ENCODE assay signal across 7 cellular contexts in genomic region chr22:38213319-38214247, GRCh38. TPM values are rescaled to one million over a fixed set of nuclear protein-coding genes. Genes with fewer than 3 reads are reported as not detected.
DNase-seq lines count a peak whose midpoint lies in the region; ATAC-seq and TF ChIP-seq lines count a peak whose summit lies in the region.

No MANE protein-coding gene starts in this region.

- H3K4me1 Mint-ChIP-seq in GM23338: peaks cover 27% of the 10 kb centered on the region
- H3K4me1 Mint-ChIP-seq in stimulated activated naive CD8-positive, alpha-beta T cell treated with anti-CD3 and anti-CD28 coated beads, Interleukin-15, Interleukin-2, amounts not matched to agents 100 ng/mL and 50 ng/mL, for 24 hours (ENCODE audit: low read depth): peaks cover 33% of the 10 kb centered on the region

- no peaks in the 10 kb centered on the region for H3K9me3 ChIP-seq in Peyer's patch
- no peaks in the 10 kb centered on the region for H3K9me3 ChIP-seq in iPS-18a (ENCODE audit: control insufficient read depth, low read depth, low read length)

- TF ChIP-seq CTCF in GM23338 (conservative IDR thresholded peaks at IDR 0.05; ENCODE audit: low read depth in 2 of 2) (no peak), Peyer's patch (IDR thresholded peaks at IDR 0.05) (no peak)

- H3K79me2 ChIP-seq in GM23338 (replicated peaks; ENCODE audit: insufficient read depth): no peaks in the 10 kb centered on the region

- peak overlapping the region; percentile 87 for H3K4me2 ChIP-seq in GM23338

- H3K36me3 ChIP-seq in GM23338 (ENCODE audit: insufficient read depth): no peaks in the 10 kb centered on the region
- H3K36me3 ChIP-seq in Peyer's patch: no peaks in the 10 kb centered on the region
- H3K36me3 ChIP-seq in iPS-18a (ENCODE audit: control insufficient read depth, low read depth, low read length): no peaks in the 10 kb centered on the region

- H3K36me3 Mint-ChIP-seq in GM23338 (ENCODE audit: low read depth): peaks cover 5% of the 10 kb centered on the region
- H3K36me3 Mint-ChIP-seq in stimulated activated naive CD8-positive, alpha-beta T cell treated with anti-CD3 and anti-CD28 coated beads, Interleukin-15, Interleukin-2, amounts not matched to agents 100 ng/mL and 50 ng/mL, for 24 hours (ENCODE audit: low read depth): peaks cover 12% of the 10 kb centered on the region

- no peak overlapping the region for H3K27ac Mint-ChIP-seq in GM23338
- H3K27ac Mint-ChIP-seq in stimulated activated naive CD8-positive, alpha-beta T cell treated with anti-CD3 and anti-CD28 coated beads, Interleukin-15, Interleukin-2, amounts not matched to agents 100 ng/mL and 50 ng/mL, for 24 hours: peak overlapping the region; percentile 27

- ATAC-seq in GM23338 (peak; percentile 11), HG02571 (IDR thresholded peaks at IDR 0.05; ENCODE audit: unreplicated experiment) (no peak), GM18519 (IDR thresholded peaks at IDR 0.05; ENCODE audit: low FRiP score, unreplicated experiment) (no peak)

- peaks cover 7% of the 10 kb centered on the region; the same call in 1 of the 2 replicates for H4K20me1 ChIP-seq in GM23338 (replicated peaks; ENCODE audit: insufficient read depth)

- no peak overlapping the region for H3K9ac ChIP-seq in iPS-18a (ENCODE audit: low read length)

- H3F3A ChIP-seq in GM23338 (replicated peaks; ENCODE audit: low read depth): 0 out of 2 replicates have a peak, but pooled peaks cover 17% of the 10 kb centered on the region

- H3K9me2 ChIP-seq in GM23338 (ENCODE audit: insufficient read depth): no peaks in the 10 kb centered on the region

- H3K27me3 ChIP-seq in GM23338 (ENCODE audit: insufficient read depth): peaks cover 22% of the 10 kb centered on the region
- no peaks in the 10 kb centered on the region for H3K27me3 ChIP-seq in Peyer's patch
- H3K27me3 ChIP-seq in iPS-18a (ENCODE audit: control insufficient read depth, insufficient read depth, low read length): peaks cover 20% of the 10 kb centered on the region

- H3K4me3 ChIP-seq in GM23338 (peak overlapping the region; percentile 61), Peyer's patch (peak overlapping the region in 3 of 4 donors; percentile 9 to 39 (median 28)), iPS-18a (ENCODE audit: low read length) (peak overlapping the region; percentile 51)

- no peak overlapping the region for H3K27ac ChIP-seq in GM23338 (ENCODE audit: low read depth)
- peak overlapping the region in 2 of 4 donors; percentile 27 to 65 for H3K27ac ChIP-seq in Peyer's patch
- no peak overlapping the region for H3K27ac ChIP-seq in iPS-18a (ENCODE audit: low read length)

- no peak overlapping the region for H2AFZ ChIP-seq in GM23338

- H3K9me3 Mint-ChIP-seq in GM23338: peaks cover 3% of the 10 kb centered on the region; the same call in 1 of the 3 replicates
- no peaks in the 10 kb centered on the region for H3K9me3 Mint-ChIP-seq in stimulated activated naive CD8-positive, alpha-beta T cell treated with anti-CD3 and anti-CD28 coated beads, Interleukin-15, Interleukin-2, amounts not matched to agents 100 ng/mL and 50 ng/mL, for 24 hours

- no peak for TF ChIP-seq POLR2A in Peyer's patch (IDR thresholded peaks at IDR 0.05)

- peaks cover 15% of the 10 kb centered on the region for H3K4me1 ChIP-seq in GM23338 (ENCODE audit: insufficient read depth)
- H3K4me1 ChIP-seq in Peyer's patch: peaks cover 0 to 21% (median under 1%) of the 10 kb centered on the region in 4 donors
- peaks cover 12% of the 10 kb centered on the region for H3K4me1 ChIP-seq in iPS-18a (ENCODE audit: control insufficient read depth, low read depth, low read length)

- peak overlapping the region; percentile 73 for H3K4me3 Mint-ChIP-seq in GM23338
- H3K4me3 Mint-ChIP-seq in stimulated activated naive CD8-positive, alpha-beta T cell treated with anti-CD3 and anti-CD28 coated beads, Interleukin-15, Interleukin-2, amounts not matched to agents 100 ng/mL and 50 ng/mL, for 24 hours: no peak overlapping the region

- peak; percentile 47 for DNase-seq in GM23338 (ENCODE audit: low spot score)
- peak in 2 of 3 donors; percentile 56 to 58 for DNase-seq in Peyer's patch
- no peak for DNase-seq in activated T-cell treated with anti-CD3 and anti-CD28 coated beads, Interleukin-2, amount 50 U/mL, for 48 hours

- H3K27me3 Mint-ChIP-seq in GM23338 (ENCODE audit: insufficient read depth, low read depth, poor library complexity): peaks cover 29% of the 10 kb centered on the region
- H3K27me3 Mint-ChIP-seq in stimulated activated naive CD8-positive, alpha-beta T cell treated with anti-CD3 and anti-CD28 coated beads, Interleukin-15, Interleukin-2, amounts not matched to agents 100 ng/mL and 50 ng/mL, for 24 hours: no peaks in the 10 kb centered on the region

TF ChIP-seq in GM23338, 12 proteins besides CTCF, POLR2A, EP300 and RAD21:
- TF ChIP-seq, protein P1, sequence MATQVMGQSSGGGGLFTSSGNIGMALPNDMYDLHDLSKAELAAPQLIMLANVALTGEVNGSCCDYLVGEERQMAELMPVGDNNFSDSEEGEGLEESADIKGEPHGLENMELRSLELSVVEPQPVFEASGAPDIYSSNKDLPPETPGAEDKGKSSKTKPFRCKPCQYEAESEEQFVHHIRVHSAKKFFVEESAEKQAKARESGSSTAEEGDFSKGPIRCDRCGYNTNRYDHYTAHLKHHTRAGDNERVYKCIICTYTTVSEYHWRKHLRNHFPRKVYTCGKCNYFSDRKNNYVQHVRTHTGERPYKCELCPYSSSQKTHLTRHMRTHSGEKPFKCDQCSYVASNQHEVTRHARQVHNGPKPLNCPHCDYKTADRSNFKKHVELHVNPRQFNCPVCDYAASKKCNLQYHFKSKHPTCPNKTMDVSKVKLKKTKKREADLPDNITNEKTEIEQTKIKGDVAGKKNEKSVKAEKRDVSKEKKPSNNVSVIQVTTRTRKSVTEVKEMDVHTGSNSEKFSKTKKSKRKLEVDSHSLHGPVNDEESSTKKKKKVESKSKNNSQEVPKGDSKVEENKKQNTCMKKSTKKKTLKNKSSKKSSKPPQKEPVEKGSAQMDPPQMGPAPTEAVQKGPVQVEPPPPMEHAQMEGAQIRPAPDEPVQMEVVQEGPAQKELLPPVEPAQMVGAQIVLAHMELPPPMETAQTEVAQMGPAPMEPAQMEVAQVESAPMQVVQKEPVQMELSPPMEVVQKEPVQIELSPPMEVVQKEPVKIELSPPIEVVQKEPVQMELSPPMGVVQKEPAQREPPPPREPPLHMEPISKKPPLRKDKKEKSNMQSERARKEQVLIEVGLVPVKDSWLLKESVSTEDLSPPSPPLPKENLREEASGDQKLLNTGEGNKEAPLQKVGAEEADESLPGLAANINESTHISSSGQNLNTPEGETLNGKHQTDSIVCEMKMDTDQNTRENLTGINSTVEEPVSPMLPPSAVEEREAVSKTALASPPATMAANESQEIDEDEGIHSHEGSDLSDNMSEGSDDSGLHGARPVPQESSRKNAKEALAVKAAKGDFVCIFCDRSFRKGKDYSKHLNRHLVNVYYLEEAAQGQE (IDR thresholded peaks at IDR 0.05; ENCODE audit: unreplicated experiment): no peak
- TF ChIP-seq JUNB (IDR thresholded peaks at IDR 0.05; ENCODE audit: unreplicated experiment) (no peak), ZNF331 (CRISPR knock-in tag; IDR thresholded peaks at IDR 0.05; ENCODE audit: low read depth) (no peak)
TF ChIP-seq in GM23338: peak in this region for 0.

RNA-seq across cellular contexts. Expression of gene MAFF, which starts 11.8 kb away (rescaled TPM):
- 7.7 and 8.9 TPM in 2 replicates for total RNA-seq in GM23338 (2014; rRNA removed; shearing (Covaris generic))
- 2.2 and 2.3 TPM in 2 replicates for polyA plus RNA-seq in GM23338 (2016; fragmentation: Nextera tagmentation; extraction: Ambion mirVana)
- total RNA-seq in Peyer's patch: 10 to 100 TPM in 2 of 4 donors, 1 to 10 TPM in 2; 5.1 to 14.2 (median 12.0) TPM

RNA-seq across cellular contexts. Expression of gene PLA2G6, which starts 32.0 kb away (rescaled TPM):
- 6.3 and 12.6 TPM in 2 replicates for total RNA-seq in GM23338 (2014; rRNA removed; shearing (Covaris generic))
- polyA plus RNA-seq in GM23338 (2016; fragmentation: Nextera tagmentation; extraction: Ambion mirVana): 4.5 and 5.8 TPM in 2 replicates
- total RNA-seq in Peyer's patch: 100 to 1,000 TPM in 1 of 4 donors, 10 to 100 TPM in 3; 19.3 to 102 (median 60.6) TPM

RNA-seq across cellular contexts. Expression of gene TMEM184B, which starts 59.2 kb away (rescaled TPM):
- total RNA-seq in GM23338 (2014; rRNA removed; shearing (Covaris generic)): 76.5 and 95.1 TPM in 2 replicates
- 40.7 and 42.2 TPM in 2 replicates for polyA plus RNA-seq in GM23338 (2016; fragmentation: Nextera tagmentation; extraction: Ambion mirVana)
- 10 to 100 TPM; 39.1 to 56.1 (median 51.4) TPM for total RNA-seq in Peyer's patch

Comparison
In these comparisons a context has a peak if more than half of its experiments do, and no peak if none do; other contexts are left out.
1. DNase-seq: peak in GM23338 (single experiment) and Peyer's patch (2 of 3); none in activated T-cell treated with anti-CD3 and anti-CD28 coated beads, Interleukin-2, amount 50 U/mL, for 48 hours (0 of 2).
2. Peak in every context shown above with its lines, with median percentiles within 50 percentile points of each other: H3K4me3 ChIP-seq.